1 cellular context compared by ENCODE assay signal in the genomic region with DNA sequence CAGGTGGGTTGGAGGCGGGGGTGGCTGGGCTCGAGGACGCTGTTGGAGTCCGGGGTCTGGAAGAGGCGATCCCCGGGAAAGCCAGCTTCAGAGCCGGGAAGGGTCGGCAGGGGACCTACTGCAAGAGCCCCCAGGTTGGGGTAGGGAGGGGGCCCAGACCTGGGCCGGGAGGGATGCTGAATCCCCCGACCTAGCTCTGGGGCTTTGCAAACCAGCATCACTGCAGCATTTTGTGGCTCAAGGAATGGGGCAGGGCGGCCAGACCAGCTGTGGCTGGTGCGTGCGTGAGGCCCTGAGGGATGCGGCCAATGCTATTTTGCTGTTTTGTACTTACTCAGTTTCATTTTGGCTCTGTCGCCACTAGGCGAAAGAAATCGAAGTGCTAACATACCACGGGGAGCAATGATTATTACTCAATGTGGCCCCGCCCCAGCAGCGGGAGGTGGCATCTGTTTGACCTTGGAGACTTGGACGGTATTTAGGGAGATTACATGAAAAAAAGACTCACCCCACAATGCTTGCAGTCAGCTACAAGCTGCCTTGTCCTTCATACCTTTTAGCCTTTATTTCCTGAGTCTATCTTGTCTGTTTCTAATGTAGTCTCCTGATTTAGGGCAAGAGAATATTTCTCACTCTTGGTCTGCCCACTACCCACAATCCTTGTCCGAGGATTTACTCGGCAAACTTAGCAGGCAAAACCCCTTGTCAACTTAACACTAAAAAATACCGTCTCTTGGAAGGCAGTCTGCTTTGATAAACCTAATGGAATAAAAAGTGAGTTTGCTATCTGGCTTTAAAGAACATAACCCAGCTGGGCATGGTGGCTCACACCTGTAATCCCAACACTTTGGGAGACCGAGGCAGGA.
TF ChIP-seq lines count a peak whose summit lies in the region.

No MANE protein-coding gene starts in this region.

TF ChIP-seq in HepG2, 621 proteins besides CTCF, POLR2A, EP300 and RAD21 (continued from another document and continues in another):
- no peak for TF ChIP-seq TCF12 (IDR thresholded peaks at IDR 0.05)
- TF ChIP-seq TCF12 (CRISPR knock-in tag; IDR thresholded peaks at IDR 0.05): no peak
- no peak for TF ChIP-seq MED13 (CRISPR knock-in tag; IDR thresholded peaks at IDR 0.05)
- TF ChIP-seq FOSL1 (CRISPR knock-in tag; IDR thresholded peaks at IDR 0.05; ENCODE audit: borderline replicate concordance): no peak
- TF ChIP-seq ZNF720 (CRISPR knock-in tag; IDR thresholded peaks at IDR 0.05): no peak
- peak; percentile 6; the same call in 1 of the 2 replicates for TF ChIP-seq SP4 (CRISPR knock-in tag; IDR thresholded peaks at IDR 0.05)
- no peak for TF ChIP-seq ZSCAN20 (CRISPR knock-in tag; IDR thresholded peaks at IDR 0.05; ENCODE audit: borderline replicate concordance)
- no peak for TF ChIP-seq ZNF235 (CRISPR knock-in tag; IDR thresholded peaks at IDR 0.05; ENCODE audit: borderline replicate concordance)
- TF ChIP-seq KAT7 (CRISPR knock-in tag; IDR thresholded peaks at IDR 0.05; ENCODE audit: borderline replicate concordance): no peak
- TF ChIP-seq NFAT5 (CRISPR knock-in tag; IDR thresholded peaks at IDR 0.05): no peak
- no peak; the same call in 1 of the 2 replicates for TF ChIP-seq CAMTA2 (CRISPR knock-in tag; IDR thresholded peaks at IDR 0.05; ENCODE audit: borderline replicate concordance)
- TF ChIP-seq NBN (conservative IDR thresholded peaks at IDR 0.05): no peak
- TF ChIP-seq ZNF225 (CRISPR knock-in tag; IDR thresholded peaks at IDR 0.05): no peak
- TF ChIP-seq TRAFD1 (CRISPR knock-in tag; IDR thresholded peaks at IDR 0.05; ENCODE audit: borderline replicate concordance): no peak
- TF ChIP-seq SPEN (CRISPR knock-in tag; IDR thresholded peaks at IDR 0.05; ENCODE audit: low read depth): no peak
- TF ChIP-seq NCOA1 (CRISPR knock-in tag; IDR thresholded peaks at IDR 0.05): no peak
- peak; percentile 42; the same call in 1 of the 2 replicates for TF ChIP-seq DMAP1 (CRISPR knock-in tag; IDR thresholded peaks at IDR 0.05)
- TF ChIP-seq ZNF296 (CRISPR knock-in tag; conservative IDR thresholded peaks at IDR 0.05): 0 out of 2 replicates have a peak, but pooled peaks have one; percentile 48
- TF ChIP-seq, protein P1, sequence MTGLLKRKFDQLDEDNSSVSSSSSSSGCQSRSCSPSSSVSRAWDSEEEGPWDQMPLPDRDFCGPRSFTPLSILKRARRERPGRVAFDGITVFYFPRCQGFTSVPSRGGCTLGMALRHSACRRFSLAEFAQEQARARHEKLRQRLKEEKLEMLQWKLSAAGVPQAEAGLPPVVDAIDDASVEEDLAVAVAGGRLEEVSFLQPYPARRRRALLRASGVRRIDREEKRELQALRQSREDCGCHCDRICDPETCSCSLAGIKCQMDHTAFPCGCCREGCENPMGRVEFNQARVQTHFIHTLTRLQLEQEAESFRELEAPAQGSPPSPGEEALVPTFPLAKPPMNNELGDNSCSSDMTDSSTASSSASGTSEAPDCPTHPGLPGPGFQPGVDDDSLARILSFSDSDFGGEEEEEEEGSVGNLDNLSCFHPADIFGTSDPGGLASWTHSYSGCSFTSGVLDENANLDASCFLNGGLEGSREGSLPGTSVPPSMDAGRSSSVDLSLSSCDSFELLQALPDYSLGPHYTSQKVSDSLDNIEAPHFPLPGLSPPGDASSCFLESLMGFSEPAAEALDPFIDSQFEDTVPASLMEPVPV (CRISPR knock-in tag; IDR thresholded peaks at IDR 0.05): no peak
- TF ChIP-seq ZHX1 (CRISPR knock-in tag; IDR thresholded peaks at IDR 0.05; ENCODE audit: low read depth): no peak
- no peak for TF ChIP-seq ZFP62 (CRISPR knock-in tag; IDR thresholded peaks at IDR 0.05)
- TF ChIP-seq, protein P2, sequence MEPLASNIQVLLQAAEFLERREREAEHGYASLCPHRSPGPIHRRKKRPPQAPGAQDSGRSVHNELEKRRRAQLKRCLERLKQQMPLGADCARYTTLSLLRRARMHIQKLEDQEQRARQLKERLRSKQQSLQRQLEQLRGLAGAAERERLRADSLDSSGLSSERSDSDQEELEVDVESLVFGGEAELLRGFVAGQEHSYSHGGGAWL (CRISPR knock-in tag; IDR thresholded peaks at IDR 0.05): no peak
- no peak for TF ChIP-seq RFX1 (IDR thresholded peaks at IDR 0.05)
- TF ChIP-seq KLF12 (CRISPR knock-in tag; IDR thresholded peaks at IDR 0.05; ENCODE audit: borderline replicate concordance): no peak
- peak; percentile 6; the same call in 1 of the 2 replicates for TF ChIP-seq TAF1 (CRISPR knock-in tag; IDR thresholded peaks at IDR 0.05)
- TF ChIP-seq ZNF468 (CRISPR knock-in tag; IDR thresholded peaks at IDR 0.05): no peak
- no peak for TF ChIP-seq NKX3-1 (CRISPR knock-in tag; IDR thresholded peaks at IDR 0.05)
- TF ChIP-seq, protein P3, sequence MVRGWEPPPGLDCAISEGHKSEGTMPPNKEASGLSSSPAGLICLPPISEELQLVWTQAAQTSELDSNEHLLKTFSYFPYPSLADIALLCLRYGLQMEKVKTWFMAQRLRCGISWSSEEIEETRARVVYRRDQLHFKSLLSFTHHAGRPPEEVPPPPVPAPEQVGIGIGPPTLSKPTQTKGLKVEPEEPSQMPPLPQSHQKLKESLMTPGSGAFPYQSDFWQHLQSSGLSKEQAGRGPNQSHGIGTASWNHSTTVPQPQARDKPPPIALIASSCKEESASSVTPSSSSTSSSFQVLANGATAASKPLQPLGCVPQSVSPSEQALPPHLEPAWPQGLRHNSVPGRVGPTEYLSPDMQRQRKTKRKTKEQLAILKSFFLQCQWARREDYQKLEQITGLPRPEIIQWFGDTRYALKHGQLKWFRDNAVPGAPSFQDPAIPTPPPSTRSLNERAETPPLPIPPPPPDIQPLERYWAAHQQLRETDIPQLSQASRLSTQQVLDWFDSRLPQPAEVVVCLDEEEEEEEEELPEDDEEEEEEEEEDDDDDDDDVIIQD (CRISPR knock-in tag; IDR thresholded peaks at IDR 0.05; ENCODE audit: low read depth): no peak
- no peak for TF ChIP-seq ZNF460 (CRISPR knock-in tag; IDR thresholded peaks at IDR 0.05; ENCODE audit: borderline replicate concordance)
- TF ChIP-seq NR2F6 (IDR thresholded peaks at IDR 0.05): no peak
- no peak for TF ChIP-seq NR2F6 (CRISPR knock-in tag; IDR thresholded peaks at IDR 0.05)
- no peak for TF ChIP-seq GABPB1 (CRISPR knock-in tag; IDR thresholded peaks at IDR 0.05)
- TF ChIP-seq NFKBIZ (CRISPR knock-in tag; IDR thresholded peaks at IDR 0.05): peak; percentile 36; the same call in 1 of the 2 replicates
- no peak; the same call in 1 of the 2 replicates for TF ChIP-seq ZNF891 (CRISPR knock-in tag; IDR thresholded peaks at IDR 0.05)
- TF ChIP-seq KLF13 (CRISPR knock-in tag; IDR thresholded peaks at IDR 0.05): peak; percentile 31; the same call in 1 of the 2 replicates
- no peak for TF ChIP-seq DRAP1 (CRISPR knock-in tag; IDR thresholded peaks at IDR 0.05)
- no peak for TF ChIP-seq PAF1 (CRISPR knock-in tag; IDR thresholded peaks at IDR 0.05)
- TF ChIP-seq RARA (CRISPR knock-in tag; IDR thresholded peaks at IDR 0.05): no peak
- no peak for TF ChIP-seq ZNF3 (CRISPR knock-in tag; IDR thresholded peaks at IDR 0.05)
- no peak for TF ChIP-seq GMEB2 (CRISPR knock-in tag; IDR thresholded peaks at IDR 0.05; ENCODE audit: low read depth)
- no peak for TF ChIP-seq MIXL1 (CRISPR knock-in tag; IDR thresholded peaks at IDR 0.05)
- TF ChIP-seq, protein P4, sequence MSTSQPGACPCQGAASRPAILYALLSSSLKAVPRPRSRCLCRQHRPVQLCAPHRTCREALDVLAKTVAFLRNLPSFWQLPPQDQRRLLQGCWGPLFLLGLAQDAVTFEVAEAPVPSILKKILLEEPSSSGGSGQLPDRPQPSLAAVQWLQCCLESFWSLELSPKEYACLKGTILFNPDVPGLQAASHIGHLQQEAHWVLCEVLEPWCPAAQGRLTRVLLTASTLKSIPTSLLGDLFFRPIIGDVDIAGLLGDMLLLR (CRISPR knock-in tag; IDR thresholded peaks at IDR 0.05): no peak; the same call in 1 of the 2 replicates
- TF ChIP-seq ZNF354B (CRISPR knock-in tag; IDR thresholded peaks at IDR 0.05): no peak
- peak; percentile 12; the same call in 1 of the 2 replicates for TF ChIP-seq ZNF331 (CRISPR knock-in tag; IDR thresholded peaks at IDR 0.05)
- TF ChIP-seq ZNF550 (CRISPR knock-in tag; IDR thresholded peaks at IDR 0.05; ENCODE audit: borderline replicate concordance): no peak
- TF ChIP-seq, protein P5, sequence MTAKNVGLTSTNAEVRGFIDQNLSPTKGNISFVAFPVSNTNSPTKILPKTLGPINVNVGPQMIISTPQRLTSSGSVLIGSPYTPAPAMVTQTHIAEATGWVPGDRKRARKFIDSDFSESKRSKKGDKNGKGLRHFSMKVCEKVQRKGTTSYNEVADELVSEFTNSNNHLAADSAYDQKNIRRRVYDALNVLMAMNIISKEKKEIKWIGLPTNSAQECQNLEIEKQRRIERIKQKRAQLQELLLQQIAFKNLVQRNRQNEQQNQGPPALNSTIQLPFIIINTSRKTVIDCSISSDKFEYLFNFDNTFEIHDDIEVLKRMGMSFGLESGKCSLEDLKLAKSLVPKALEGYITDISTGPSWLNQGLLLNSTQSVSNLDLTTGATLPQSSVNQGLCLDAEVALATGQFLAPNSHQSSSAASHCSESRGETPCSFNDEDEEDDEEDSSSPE (CRISPR knock-in tag; IDR thresholded peaks at IDR 0.05): no peak
- TF ChIP-seq RAD51 (IDR thresholded peaks at IDR 0.05; ENCODE audit: borderline replicate concordance): no peak
